12 cellular contexts compared by ENCODE assay signal in genomic region chr11:63505857-63506528, GRCh38. TPM values are rescaled to one million over a fixed set of nuclear protein-coding genes. Genes with fewer than 3 reads are reported as not detected.
DNase-seq lines count a peak whose midpoint lies in the region; ATAC-seq and TF ChIP-seq lines count a peak whose summit lies in the region.
"Had no signal": no experiment of that assay in that cellular context is flagged by ENCODE, and none has a peak within 500 bp of the region (broad histone marks: within the 10 kb centered on the region; RNA-seq: fewer than 3 reads in every experiment).

LGALS12 (plus strand) TSS chr11:63506084; CDS start chr11:63506459, 375 bp downstream.

- H3K4me1 ChIP-seq in breast epithelium: no peaks in the 10 kb centered on the region
- no peaks in the 10 kb centered on the region for H3K4me1 ChIP-seq in fibroblast of lung (ENCODE audit: control insufficient read depth, extremely low read depth, insufficient read depth, low read length)
- peaks cover 14 to 63% (median 45%) of the 10 kb centered on the region in 4 donors for H3K4me1 ChIP-seq in stomach

- H3K4me3 ChIP-seq in breast epithelium (no peak within 1 kb of the TSS), fibroblast of lung (replicated peaks in 1 of 4; ENCODE audit: control extremely low read depth in 1 of 4, insufficient read depth in 1 of 4, low read depth in 3 of 4, low read length in 4 of 4) (no peak within 1 kb of the TSS), stomach (no peak within 1 kb of the TSS)
- H3K4me3 ChIP-seq: SJCRH30 had no signal

- 55 to 66% (median 61%) methylated on average over 13 to 15 of the region's 15 CpGs for WGBS in stomach, 5 donors

- H3K27me3 Mint-ChIP-seq in MCF 10A (ENCODE audit: insufficient read depth, unreplicated experiment): no peaks in the 10 kb centered on the region
- H3K27me3 Mint-ChIP-seq: activated CD4-positive, alpha-beta memory T cell treated with anti-CD3 and anti-CD28 coated beads for 36 hours had no signal

- no peak for TF ChIP-seq POLR2A in breast epithelium (IDR thresholded peaks at IDR 0.05)
- no peak for TF ChIP-seq POLR2A in stomach (IDR thresholded peaks at IDR 0.05)

- ATAC-seq in HG03460 (IDR thresholded peaks at IDR 0.05; ENCODE audit: unreplicated experiment): no peak

- TF ChIP-seq EP300 in stomach (IDR thresholded peaks at IDR 0.05): no peak

- H3K27me3 ChIP-seq in breast epithelium (no peaks in the 10 kb centered on the region), fibroblast of lung (ENCODE audit: control insufficient read depth, insufficient read depth, low read length) (no peaks in the 10 kb centered on the region), stomach (no peaks in the 10 kb centered on the region)
- H3K27me3 ChIP-seq: SJCRH30 had no signal

- H3K4me1 Mint-ChIP-seq in MCF 10A (ENCODE audit: insufficient read depth, unreplicated experiment): no peaks in the 10 kb centered on the region

- no peak within 1 kb of the TSS for H3K9ac ChIP-seq in fibroblast of lung (ENCODE audit: insufficient read depth, low read length)

- H3K27ac Mint-ChIP-seq in MCF 10A (ENCODE audit: low read depth, unreplicated experiment): no peak within 1 kb of the TSS
- H3K27ac Mint-ChIP-seq: activated CD4-positive, alpha-beta memory T cell treated with anti-CD3 and anti-CD28 coated beads for 36 hours had no signal

- TF ChIP-seq CTCF in breast epithelium (IDR thresholded peaks at IDR 0.05) (no peak), MCF 10A (IDR thresholded peaks at IDR 0.05; ENCODE audit: unreplicated experiment) (no peak), fibroblast of lung (conservative IDR thresholded peaks at IDR 0.05 in 1 of 2, IDR thresholded peaks at IDR 0.05 in 1 of 2; ENCODE audit: low read depth in 1 of 2, low read length in 2 of 2) (no peak), stomach (IDR thresholded peaks at IDR 0.05) (no peak)

- H3K4me3 Mint-ChIP-seq in MCF 10A (ENCODE audit: unreplicated experiment): no peak within 1 kb of the TSS
- H3K4me3 Mint-ChIP-seq: activated CD4-positive, alpha-beta memory T cell treated with anti-CD3 and anti-CD28 coated beads for 36 hours had no signal

- BruUV-seq in MCF 10A (replicated peaks; lab: Mats Ljungman, UMichigan): no TSS peak

- no peak within 1 kb of the TSS for H3K4me2 ChIP-seq in fibroblast of lung (ENCODE audit: extremely low read depth, insufficient read depth, low read length)

- DNase-seq in breast epithelium (ENCODE audit: low spot score in 2 of 2): no peak
- no peak for DNase-seq in MCF 10A (ENCODE audit: unreplicated experiment)
- peak; percentile 14 for DNase-seq in RPMI7951 (ENCODE audit: low read depth)
- peak; percentile 32 to 48 for DNase-seq in fibroblast of lung (ENCODE audit: low read depth in 2 of 2)
- DNase-seq in stomach: no peak
- no peak for DNase-seq in COLO829 (ENCODE audit: low spot score)
- DNase-seq in NCI-H510A (lab: John Stamatoyannopoulos, UW): no peak
- DNase-seq: activated CD4-positive, alpha-beta memory T cell treated with anti-CD3 and anti-CD28 coated beads for 36 hours; foreskin fibroblast; NCI-H2081 treated with DMSO at 0.1 percent for 48 hours had no signal

- H2AFZ ChIP-seq in fibroblast of lung (ENCODE audit: low read length): no peak within 1 kb of the TSS

- no peaks in the 10 kb centered on the region for H3K36me3 ChIP-seq in breast epithelium
- no peaks in the 10 kb centered on the region for H3K36me3 ChIP-seq in fibroblast of lung (ENCODE audit: control insufficient read depth, insufficient read depth, low read length)
- no peaks in the 10 kb centered on the region for H3K36me3 ChIP-seq in stomach
- H3K36me3 ChIP-seq: SJCRH30 had no signal

- no peaks in the 10 kb centered on the region for H4K20me1 ChIP-seq in fibroblast of lung (ENCODE audit: control insufficient read depth, extremely low read depth, insufficient read depth, low read length)

- CTCF ChIA-PET in MCF 10A (lab: Yijun Ruan, JAX): no interaction called here

- H3K9me3 Mint-ChIP-seq in MCF 10A (ENCODE audit: unreplicated experiment): no peaks in the 10 kb centered on the region

- no peaks in the 10 kb centered on the region for H3K79me2 ChIP-seq in fibroblast of lung (ENCODE audit: control insufficient read depth, insufficient read depth, low read length)

- no peaks in the 10 kb centered on the region for H3K36me3 Mint-ChIP-seq in MCF 10A (ENCODE audit: insufficient read depth, unreplicated experiment)
- H3K36me3 Mint-ChIP-seq: activated CD4-positive, alpha-beta memory T cell treated with anti-CD3 and anti-CD28 coated beads for 36 hours had no signal

- H3K9me3 ChIP-seq in breast epithelium: no peaks in the 10 kb centered on the region
- no peaks in the 10 kb centered on the region for H3K9me3 ChIP-seq in fibroblast of lung (ENCODE audit: control insufficient read depth, insufficient read depth, low read depth, low read length)
- peaks cover 0 to under 1% (median 0%) of the 10 kb centered on the region in 4 donors for H3K9me3 ChIP-seq in stomach
- H3K9me3 ChIP-seq: SJCRH30 had no signal

- intact Hi-C loops in breast epithelium (cut with DNase I; ENCODE audit: low total_unique reads) (no loop called here), MCF 10A (cut with micrococcal nuclease) (no loop called here), stomach (cut with DNase I; ENCODE audit: low total_unique reads) (no loop called here)

- H3K27ac ChIP-seq in breast epithelium (no peak within 1 kb of the TSS), fibroblast of lung (ENCODE audit: insufficient read depth, low read length) (no peak within 1 kb of the TSS), stomach (peak within 1 kb of the TSS in 3 of 5 donors; percentile 2 to 62 (median 51))
- H3K27ac ChIP-seq: SJCRH30 had no signal

- POLR2A ChIA-PET in MCF 10A (lab: Yijun Ruan, JAX): interaction anchor here (0.6 kb wide), 1 partner anchor 53 kb away, joined by 3 read pairs; no protein-coding TSS in a partner anchor

RNA-seq across cellular contexts. Expression of gene LGALS12, which starts in this region (rescaled TPM):
- 10 to 100 TPM in 2 of 3 donors, 1 to 10 TPM in 1; 6.6 to 82.6 (median 11.9) TPM for total RNA-seq in breast epithelium
- total RNA-seq in MCF 10A (2022): not detected in 2 replicates
- total RNA-seq in RPMI7951 (2014; rRNA removed; shearing (Covaris generic)): 0.12 TPM in 1 of 2 replicates, not detected in the other
- under 0.01 TPM in 1 of 2 replicates, not detected in the other for total RNA-seq in fibroblast of lung
- not detected in 2 replicates for polyA plus RNA-seq in fibroblast of lung
- not detected in 2 replicates for polyA plus RNA-seq in fibroblast of lung (2012)
- not detected in 2 replicates for polyA minus RNA-seq in fibroblast of lung (ENCODE audit: low replicate concordance)
- under 1 TPM in 1 of 5 donors, not detected in 4; 0.55 TPM for total RNA-seq in stomach
- polyA plus RNA-seq in stomach: 1 to 10 TPM in 1 of 3 donors, under 1 TPM in 2; 0.38 to 1.1 (median 0.44) TPM
- total RNA-seq: activated CD4-positive, alpha-beta memory T cell treated with anti-CD3 and anti-CD28 coated beads for 36 hours had no signal

Comparison
In these comparisons a context has a peak if more than half of its experiments do, and no peak if none do; other contexts are left out.
1. Peak in DNase-seq in RPMI7951; RNA of the gene not detected or under 1 TPM.
2. Peak in DNase-seq in fibroblast of lung; RNA of the gene not detected or under 1 TPM.
3. H3K27ac ChIP-seq: peak in stomach (3 of 5); none in breast epithelium (0 of 2) and fibroblast of lung (single experiment).